ENCODE assay signal across 15 cellular contexts in genomic region chr11:103633037-103633788, GRCh38.
A peak's percentile ranks its signal among the peaks of the same experiment; 100 is the strongest.
DNase-seq lines count a peak whose midpoint lies in the region; ATAC-seq, FAIRE-seq and TF ChIP-seq lines count a peak whose summit lies in the region.
"Had no signal": no experiment of that assay in that cellular context is flagged by ENCODE, and none has a peak within 500 bp of the region (broad histone marks: within the 10 kb centered on the region; RNA-seq: fewer than 3 reads in every experiment).

No MANE protein-coding gene starts in this region.

- no peaks in the 10 kb centered on the region for H3K36me3 ChIP-seq in heart right ventricle
- H3K36me3 ChIP-seq in skeletal muscle satellite cell (ENCODE audit: insufficient read depth, low read length): no peaks in the 10 kb centered on the region
- H3K36me3 ChIP-seq: upper lobe of right lung had no signal

- H3K4me1 ChIP-seq in heart right ventricle (peaks cover 0 to 12% (median 3%) of the 10 kb centered on the region in 9 donors), skeletal muscle satellite cell (ENCODE audit: control insufficient read depth, insufficient read depth, low read length) (peaks cover 19% of the 10 kb centered on the region)
- H3K4me1 ChIP-seq: upper lobe of right lung had no signal

- intact Hi-C loops in heart right ventricle (cut with DNase I): no loop called here
- intact Hi-C loops in Right ventricle myocardium inferior (cut with DNase I): no loop called here
- intact Hi-C loops in lower leg skin (cut with DNase I; ENCODE audit: low total_unique reads): no loop called here

- H3K27me3 ChIP-seq in heart right ventricle (no peaks in the 10 kb centered on the region), skeletal muscle satellite cell (ENCODE audit: control insufficient read depth, insufficient read depth, low read length) (no peaks in the 10 kb centered on the region)
- H3K27me3 ChIP-seq: upper lobe of right lung had no signal

- H3K27ac ChIP-seq in heart right ventricle: peak overlapping the region in 7 of 10 donors; percentile 22 to 82 (median 34)
- H3K27ac ChIP-seq: upper lobe of right lung had no signal

- peak; percentile 5 for FAIRE-seq in TTC549 (lab: Jason Lieb, UNC)

- ATAC-seq in heart right ventricle (peak in 2 of 8 donors; percentile 28 to 56), Right ventricle myocardium inferior (no peak), HG03039 (IDR thresholded peaks at IDR 0.05; ENCODE audit: unreplicated experiment) (no peak)
- ATAC-seq: upper lobe of right lung had no signal

- TF ChIP-seq CTCF in heart right ventricle (IDR thresholded peaks at IDR 0.05) (no peak), lower leg skin (IDR thresholded peaks at IDR 0.05) (no peak)

- no peak for TF ChIP-seq POLR2A in lower leg skin (IDR thresholded peaks at IDR 0.05)

- H3K9me3 ChIP-seq in heart right ventricle (no peaks in the 10 kb centered on the region), skeletal muscle satellite cell (replicated peaks; ENCODE audit: low read length) (no peaks in the 10 kb centered on the region)
- H3K9me3 ChIP-seq: upper lobe of right lung had no signal

- WGBS in heart right ventricle, 2 donors: 94 to 96% methylated on average over 1 of the region's 1 CpG
- WGBS in lower leg skin, 2 donors: 89 to 93% methylated on average over 1 of the region's 1 CpG

- H3K9ac ChIP-seq in skeletal muscle satellite cell (ENCODE audit: low read depth, low read length): peak overlapping the region; percentile 3

- H3K4me3 ChIP-seq in heart right ventricle: no peak overlapping the region
- H3K4me3 ChIP-seq in skeletal muscle satellite cell (ENCODE audit: low read length): no peak overlapping the region
- H3K4me3 ChIP-seq in lower leg skin (ENCODE audit: low read depth, poor library complexity, severe bottlenecking): no peak overlapping the region
- H3K4me3 ChIP-seq: lung, upper lobe of right lung had no signal

- no peak for DNase-seq in heart right ventricle
- DNase-seq in Right ventricle myocardium inferior (ENCODE audit: missing footprints): no peak
- DNase-seq in hepatic stellate cell (ENCODE audit: low spot score): peak; percentile 22
- no peak for DNase-seq in lower leg skin (ENCODE audit: low spot score in 2 of 2)
- no peak for DNase-seq in activated CD8-positive, alpha-beta memory T cell treated with anti-CD3 and anti-CD28 coated beads, Interleukin-2, amount 50 U/mL, for 48 hours
- DNase-seq: ACHN; activated CD4-positive, alpha-beta memory T cell treated with anti-CD3 and anti-CD28 coated beads for 36 hours; DMS53; posterior cingulate gyrus; stimulated activated CD4-positive, alpha-beta T cell treated with anti-CD3 and anti-CD28 coated beads, Interleukin-1b, Interleukin-23, amount 100 ng/mL, for 48 hours; upper lobe of right lung had no signal

- H3K4me2 ChIP-seq in skeletal muscle satellite cell (ENCODE audit: low read length): no peak overlapping the region
